In the genomic region with DNA sequence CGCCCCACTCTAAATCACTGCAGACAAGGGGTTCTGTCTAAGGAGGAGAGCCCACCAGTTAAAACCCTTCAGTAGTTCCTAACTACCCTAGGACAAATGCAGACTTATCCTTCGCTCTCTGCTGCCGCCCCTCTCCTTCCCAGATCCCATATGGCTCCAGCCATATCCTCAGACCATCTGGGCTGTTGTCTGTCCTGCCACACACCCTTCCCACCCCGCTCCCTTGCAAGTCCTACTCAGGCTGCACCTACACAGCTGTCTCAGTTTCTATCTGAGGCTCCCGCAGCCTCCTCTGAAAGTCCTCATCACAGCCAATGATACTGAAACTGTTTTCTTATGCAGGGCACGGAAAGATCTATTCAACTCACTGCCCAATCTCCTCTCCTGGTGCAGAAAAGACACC, we compare ENCODE assay signal across 1 cellular context.
TF ChIP-seq lines count a peak whose summit lies in the region.

No MANE protein-coding gene starts in this region.

TF ChIP-seq in HepG2, 621 proteins besides CTCF, POLR2A, EP300 and RAD21 (continued from another document):
- TF ChIP-seq, protein P1, sequence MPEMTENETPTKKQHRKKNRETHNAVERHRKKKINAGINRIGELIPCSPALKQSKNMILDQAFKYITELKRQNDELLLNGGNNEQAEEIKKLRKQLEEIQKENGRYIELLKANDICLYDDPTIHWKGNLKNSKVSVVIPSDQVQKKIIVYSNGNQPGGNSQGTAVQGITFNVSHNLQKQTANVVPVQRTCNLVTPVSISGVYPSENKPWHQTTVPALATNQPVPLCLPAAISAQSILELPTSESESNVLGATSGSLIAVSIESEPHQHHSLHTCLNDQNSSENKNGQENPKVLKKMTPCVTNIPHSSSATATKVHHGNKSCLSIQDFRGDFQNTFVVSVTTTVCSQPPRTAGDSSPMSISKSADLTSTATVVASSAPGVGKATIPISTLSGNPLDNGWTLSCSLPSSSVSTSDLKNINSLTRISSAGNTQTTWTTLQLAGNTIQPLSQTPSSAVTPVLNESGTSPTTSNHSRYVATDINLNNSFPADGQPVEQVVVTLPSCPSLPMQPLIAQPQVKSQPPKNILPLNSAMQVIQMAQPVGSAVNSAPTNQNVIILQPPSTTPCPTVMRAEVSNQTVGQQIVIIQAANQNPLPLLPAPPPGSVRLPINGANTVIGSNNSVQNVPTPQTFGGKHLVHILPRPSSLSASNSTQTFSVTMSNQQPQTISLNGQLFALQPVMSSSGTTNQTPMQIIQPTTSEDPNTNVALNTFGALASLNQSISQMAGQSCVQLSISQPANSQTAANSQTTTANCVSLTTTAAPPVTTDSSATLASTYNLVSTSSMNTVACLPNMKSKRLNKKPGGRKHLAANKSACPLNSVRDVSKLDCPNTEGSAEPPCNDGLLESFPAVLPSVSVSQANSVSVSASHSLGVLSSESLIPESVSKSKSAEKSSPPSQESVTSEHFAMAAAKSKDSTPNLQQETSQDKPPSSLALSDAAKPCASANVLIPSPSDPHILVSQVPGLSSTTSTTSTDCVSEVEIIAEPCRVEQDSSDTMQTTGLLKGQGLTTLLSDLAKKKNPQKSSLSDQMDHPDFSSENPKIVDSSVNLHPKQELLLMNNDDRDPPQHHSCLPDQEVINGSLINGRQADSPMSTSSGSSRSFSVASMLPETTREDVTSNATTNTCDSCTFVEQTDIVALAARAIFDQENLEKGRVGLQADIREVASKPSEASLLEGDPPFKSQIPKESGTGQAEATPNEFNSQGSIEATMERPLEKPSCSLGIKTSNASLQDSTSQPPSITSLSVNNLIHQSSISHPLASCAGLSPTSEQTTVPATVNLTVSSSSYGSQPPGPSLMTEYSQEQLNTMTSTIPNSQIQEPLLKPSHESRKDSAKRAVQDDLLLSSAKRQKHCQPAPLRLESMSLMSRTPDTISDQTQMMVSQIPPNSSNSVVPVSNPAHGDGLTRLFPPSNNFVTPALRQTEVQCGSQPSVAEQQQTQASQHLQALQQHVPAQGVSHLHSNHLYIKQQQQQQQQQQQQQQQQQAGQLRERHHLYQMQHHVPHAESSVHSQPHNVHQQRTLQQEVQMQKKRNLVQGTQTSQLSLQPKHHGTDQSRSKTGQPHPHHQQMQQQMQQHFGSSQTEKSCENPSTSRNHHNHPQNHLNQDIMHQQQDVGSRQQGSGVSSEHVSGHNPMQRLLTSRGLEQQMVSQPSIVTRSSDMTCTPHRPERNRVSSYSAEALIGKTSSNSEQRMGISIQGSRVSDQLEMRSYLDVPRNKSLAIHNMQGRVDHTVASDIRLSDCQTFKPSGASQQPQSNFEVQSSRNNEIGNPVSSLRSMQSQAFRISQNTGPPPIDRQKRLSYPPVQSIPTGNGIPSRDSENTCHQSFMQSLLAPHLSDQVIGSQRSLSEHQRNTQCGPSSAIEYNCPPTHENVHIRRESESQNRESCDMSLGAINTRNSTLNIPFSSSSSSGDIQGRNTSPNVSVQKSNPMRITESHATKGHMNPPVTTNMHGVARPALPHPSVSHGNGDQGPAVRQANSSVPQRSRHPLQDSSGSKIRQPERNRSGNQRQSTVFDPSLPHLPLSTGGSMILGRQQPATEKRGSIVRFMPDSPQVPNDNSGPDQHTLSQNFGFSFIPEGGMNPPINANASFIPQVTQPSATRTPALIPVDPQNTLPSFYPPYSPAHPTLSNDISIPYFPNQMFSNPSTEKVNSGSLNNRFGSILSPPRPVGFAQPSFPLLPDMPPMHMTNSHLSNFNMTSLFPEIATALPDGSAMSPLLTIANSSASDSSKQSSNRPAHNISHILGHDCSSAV (CRISPR knock-in tag; IDR thresholded peaks at IDR 0.05; ENCODE audit: borderline replicate concordance), result no peak
- TF ChIP-seq, protein P2, sequence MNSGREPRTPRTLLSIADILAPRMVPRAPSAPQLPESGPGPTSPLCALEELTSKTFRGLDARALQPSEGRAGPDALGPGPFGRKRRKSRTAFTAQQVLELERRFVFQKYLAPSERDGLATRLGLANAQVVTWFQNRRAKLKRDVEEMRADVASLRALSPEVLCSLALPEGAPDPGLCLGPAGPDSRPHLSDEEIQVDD (CRISPR knock-in tag; IDR thresholded peaks at IDR 0.05; ENCODE audit: borderline replicate concordance), result no peak
- TF ChIP-seq ZC3H4 (CRISPR knock-in tag; IDR thresholded peaks at IDR 0.05; ENCODE audit: borderline replicate concordance), result no peak
- TF ChIP-seq ZNF350 (CRISPR knock-in tag; IDR thresholded peaks at IDR 0.05; ENCODE audit: borderline replicate concordance, low read depth), result 0 out of 2 replicates have a peak, but pooled peaks have one; percentile 15
- TF ChIP-seq, protein P3, sequence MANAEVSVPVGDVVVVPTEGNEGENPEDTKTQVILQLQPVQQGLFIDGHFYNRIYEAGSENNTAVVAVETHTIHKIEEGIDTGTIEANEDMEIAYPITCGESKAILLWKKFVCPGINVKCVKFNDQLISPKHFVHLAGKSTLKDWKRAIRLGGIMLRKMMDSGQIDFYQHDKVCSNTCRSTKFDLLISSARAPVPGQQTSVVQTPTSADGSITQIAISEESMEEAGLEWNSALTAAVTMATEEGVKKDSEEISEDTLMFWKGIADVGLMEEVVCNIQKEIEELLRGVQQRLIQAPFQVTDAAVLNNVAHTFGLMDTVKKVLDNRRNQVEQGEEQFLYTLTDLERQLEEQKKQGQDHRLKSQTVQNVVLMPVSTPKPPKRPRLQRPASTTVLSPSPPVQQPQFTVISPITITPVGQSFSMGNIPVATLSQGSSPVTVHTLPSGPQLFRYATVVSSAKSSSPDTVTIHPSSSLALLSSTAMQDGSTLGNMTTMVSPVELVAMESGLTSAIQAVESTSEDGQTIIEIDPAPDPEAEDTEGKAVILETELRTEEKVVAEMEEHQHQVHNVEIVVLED (CRISPR knock-in tag; IDR thresholded peaks at IDR 0.05; ENCODE audit: borderline replicate concordance), result no peak
